Comparison of ENCODE assay signal across 8 cellular contexts in genomic region chr6:73263570-73263909, GRCh38. TPM values are rescaled to one million over a fixed set of nuclear protein-coding genes. Genes with fewer than 3 reads are reported as not detected.
DNase-seq lines count a peak whose midpoint lies in the region; ATAC-seq and TF ChIP-seq lines count a peak whose summit lies in the region.

No MANE protein-coding gene starts in this region.

- intact Hi-C loops in Caco-2 (cut with micrococcal nuclease; ENCODE audit: unreplicated experiment) = loop anchor here (2.0 kb wide), 1 partner anchor 45 kb away; no protein-coding TSS in a partner anchor
- intact Hi-C loops in gastrocnemius medialis (cut with DNase I; ENCODE audit: low total_unique reads) = no loop called here

- H3K27me3 ChIP-seq in Caco-2 (replicated peaks; ENCODE audit: control insufficient read depth, insufficient read depth, low read length) (no peaks in the 10 kb centered on the region), SJCRH30 (no peaks in the 10 kb centered on the region), gastrocnemius medialis (no peaks in the 10 kb centered on the region)

- POLR2A ChIA-PET in Caco-2 (lab: Charles Lee) = no interaction called here

- no peak for TF ChIP-seq POLR2A in gastrocnemius medialis (IDR thresholded peaks at IDR 0.05)

- H3K4me1 ChIP-seq in Caco-2 = peaks cover 16% of the 10 kb centered on the region
- H3K4me1 ChIP-seq in SJCRH30 = no peaks in the 10 kb centered on the region
- peaks cover 5% of the 10 kb centered on the region in 2 donors for H3K4me1 ChIP-seq in gastrocnemius medialis

- peaks cover 7% of the 10 kb centered on the region for H3K4me1 Mint-ChIP-seq in Caco-2 (ENCODE audit: low read depth, unreplicated experiment)

- BruUV-seq in Caco-2 (replicated peaks; lab: Mats Ljungman, UMichigan) = no TSS peak

- H3K27ac Mint-ChIP-seq in Caco-2 (ENCODE audit: unreplicated experiment) = no peak overlapping the region

- H3K27ac ChIP-seq in SJCRH30 = no peak overlapping the region
- no peak overlapping the region for H3K27ac ChIP-seq in gastrocnemius medialis

- ATAC-seq in GM21723 (IDR thresholded peaks at IDR 0.05; ENCODE audit: unreplicated experiment) = peak; percentile 10
- no peak for ATAC-seq in gastrocnemius medialis

- CTCF ChIA-PET in Caco-2 (lab: Charles Lee) = no interaction called here

- DNase-seq in Caco-2 = no peak
- peak in 1 of 2 experiments; percentile 4 for DNase-seq in SJCRH30
- peak; percentile 5 for DNase-seq in fibroblast of the aortic adventitia (ENCODE audit: low read depth)
- no peak for DNase-seq in gastrocnemius medialis
- no peak for DNase-seq in NAMALWA (ENCODE audit: low spot score)
- DNase-seq in DMS79 (lab: John Stamatoyannopoulos, UW) = no peak
- no peak for DNase-seq in SW 1271 (lab: John Stamatoyannopoulos, UW)

- H3K27me3 Mint-ChIP-seq in Caco-2 (ENCODE audit: insufficient read depth, unreplicated experiment) = no peaks in the 10 kb centered on the region

- peak overlapping the region; percentile 78 for H3K4me3 ChIP-seq in Caco-2 (ENCODE audit: low read depth, low read length)
- H3K4me3 ChIP-seq in SJCRH30 = peak overlapping the region; percentile 57
- peak overlapping the region; percentile 80 for H3K4me3 ChIP-seq in fibroblast of the aortic adventitia (ENCODE audit: low read depth, low read length)
- peak overlapping the region; percentile 52 to 77 (median 68) for H3K4me3 ChIP-seq in gastrocnemius medialis

- H3K36me3 ChIP-seq in Caco-2 (ENCODE audit: control insufficient read depth, insufficient read depth, low read length) (no peaks in the 10 kb centered on the region), SJCRH30 (no peaks in the 10 kb centered on the region), gastrocnemius medialis (no peaks in the 10 kb centered on the region)

- in situ Hi-C loops in gastrocnemius medialis (cut with MboI; ENCODE audit: low sequenced_read_pairs in 4 of 4) = no loop called here

- no peaks in the 10 kb centered on the region for H3K9me3 Mint-ChIP-seq in Caco-2 (ENCODE audit: unreplicated experiment)

- no peak for TF ChIP-seq CTCF in Caco-2 (IDR thresholded peaks at IDR 0.05; ENCODE audit: insufficient read depth in 1 of 2, low read depth in 1 of 2, low read length in 1 of 2, severe bottlenecking in 1 of 2, unreplicated experiment in 1 of 2)
- TF ChIP-seq CTCF in fibroblast of the aortic adventitia (IDR thresholded peaks at IDR 0.05; ENCODE audit: insufficient read depth, low read length) = no peak
- TF ChIP-seq CTCF in gastrocnemius medialis (IDR thresholded peaks at IDR 0.05 in 4 of 5, conservative IDR thresholded peaks at IDR 0.05 in 1 of 5) = no peak

- H3K9me3 ChIP-seq in Caco-2 = no peaks in the 10 kb centered on the region
- H3K9me3 ChIP-seq in SJCRH30 (replicated peaks) = no peaks in the 10 kb centered on the region
- no peaks in the 10 kb centered on the region for H3K9me3 ChIP-seq in gastrocnemius medialis

- peak overlapping the region; percentile 76 for H3K4me3 Mint-ChIP-seq in Caco-2 (ENCODE audit: unreplicated experiment)

- peaks cover 32% of the 10 kb centered on the region for H3K36me3 Mint-ChIP-seq in Caco-2 (ENCODE audit: insufficient read depth, unreplicated experiment)

RNA-seq across cellular contexts. Expression of gene KHDC1, which starts 0.5 kb away (rescaled TPM):
- total RNA-seq in Caco-2 (2022) (8.1 and 8.6 TPM in 2 replicates), fibroblast of the aortic adventitia (ENCODE audit: low replicate concordance) (0.16 and 4.5 TPM in 2 replicates), gastrocnemius medialis (not detected)
- total RNA-seq in SJCRH30 (2014; rRNA removed; shearing (Covaris generic)) = not detected in 2 replicates

RNA-seq across cellular contexts. Expression of gene KHDC1L, which starts 38.2 kb away (rescaled TPM):
- not detected in 2 replicates for total RNA-seq in Caco-2 (2022)
- not detected in 2 replicates for total RNA-seq in SJCRH30 (2014; rRNA removed; shearing (Covaris generic))
- not detected in 2 replicates for total RNA-seq in fibroblast of the aortic adventitia (ENCODE audit: low replicate concordance)
- not detected for total RNA-seq in gastrocnemius medialis
